Comparison of ENCODE assay signal across 19 cellular contexts in the genomic region with DNA sequence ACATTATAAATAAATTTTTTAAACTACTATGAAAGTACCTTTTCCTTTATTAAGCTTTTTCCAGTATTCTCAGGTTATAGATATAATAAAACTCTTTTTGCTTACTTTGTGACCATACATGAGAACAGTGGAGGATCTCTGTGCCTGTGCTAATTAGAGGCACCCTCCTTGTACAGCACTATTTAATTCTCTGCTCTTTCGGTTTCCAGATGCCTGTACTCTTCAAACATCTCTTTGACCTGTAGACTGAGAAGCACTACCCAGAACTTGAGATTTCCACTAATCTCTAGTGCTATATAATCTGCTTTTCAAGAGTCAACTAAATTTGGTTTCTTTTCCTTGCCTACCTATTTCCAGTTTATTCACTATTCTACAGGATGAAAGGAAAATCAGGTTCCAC.
DNase-seq lines count a peak whose midpoint lies in the region; ATAC-seq, FAIRE-seq and TF ChIP-seq lines count a peak whose summit lies in the region.
"Had no signal": no experiment of that assay in that cellular context is flagged by ENCODE, and none has a peak within 500 bp of the region (broad histone marks: within the 10 kb centered on the region; RNA-seq: fewer than 3 reads in every experiment).

No MANE protein-coding gene starts in this region.

- CTCF ChIA-PET in IMR-90 (lab: Yijun Ruan, JAX) (no interaction called here), HEK293T (lab: Yijun Ruan, JAX) (no interaction called here)

- DNase-seq in IMR-90 (no peak), thyroid gland (no peak), HEK293T (ENCODE audit: extremely low spot score) (no peak), ovary (no peak)
- DNase-seq: AML-193; Caco-2; CD4-positive, alpha-beta T cell; DMS153; DMS79; GDM1; HCEC 1CT; HFFc6 had no signal

- no peak overlapping the region; the same call in 1 of the 2 replicates for H4K5ac ChIP-seq in IMR-90 (ENCODE audit: low read depth, low read length)

- in situ Hi-C loops in IMR-90 (cut with MboI; ENCODE audit: low sequenced_read_pairs) = no loop called here

- intact Hi-C loops in IMR-90 (cut with micrococcal nuclease) = no loop called here
- intact Hi-C loops in thyroid gland (cut with DNase I) = no loop called here
- intact Hi-C loops in ovary (cut with DNase I) = no loop called here

- H2BK120ac ChIP-seq in IMR-90 (ENCODE audit: low read depth, low read length) = no peak overlapping the region

- H3K4ac ChIP-seq in IMR-90 (ENCODE audit: low read depth, low read length) = no peak overlapping the region; the same call in 1 of the 2 replicates

- H2AFZ ChIP-seq in IMR-90 (replicated peaks; ENCODE audit: low read length, poor library complexity) = no peak overlapping the region
- H2AFZ ChIP-seq: GM23338 had no signal

- peaks cover 6 to 28% of the 10 kb centered on the region in 2 experiments for H3K79me1 ChIP-seq in IMR-90 (ENCODE audit: low read depth in 1 of 2, low read length in 2 of 2)

- no peak for TF ChIP-seq CTCF in IMR-90 (conservative IDR thresholded peaks at IDR 0.05; ENCODE audit: low read depth, low read length)
- no peak for TF ChIP-seq CTCF in thyroid gland (IDR thresholded peaks at IDR 0.05)
- no peak for TF ChIP-seq CTCF in ovary (IDR thresholded peaks at IDR 0.05)

- peak; percentile 79 for ATAC-seq in GM18861 (IDR thresholded peaks at IDR 0.05; ENCODE audit: unreplicated experiment)
- ATAC-seq in IMR-90 (ENCODE audit: low read depth) = no peak
- ATAC-seq: GM23338, K562 had no signal

- no peak overlapping the region for H2AK9ac ChIP-seq in IMR-90 (replicated peaks; ENCODE audit: low read depth, low read length, poor library complexity)

- H3K14ac ChIP-seq in IMR-90 (replicated peaks; ENCODE audit: low read depth, low read length) = no peak overlapping the region

- H3K9me3 ChIP-seq in IMR-90 (ENCODE audit: control insufficient read depth, insufficient read depth, low read length) = no peaks in the 10 kb centered on the region
- no peaks in the 10 kb centered on the region for H3K9me3 ChIP-seq in thyroid gland
- H3K9me3 ChIP-seq in ovary = no peaks in the 10 kb centered on the region

- H2AK5ac ChIP-seq in IMR-90 (ENCODE audit: low read depth, low read length) = no peak overlapping the region

- FAIRE-seq in colon (lab: Jason Lieb, UNC) = peak; percentile 95
- FAIRE-seq: H54, K562 had no signal

- no peaks in the 10 kb centered on the region for H4K20me1 ChIP-seq in IMR-90 (ENCODE audit: insufficient read depth, low read length)

- H3K4me3 ChIP-seq in IMR-90 (ENCODE audit: insufficient read depth, low read depth, low read length) = no peak overlapping the region
- H3K4me3 ChIP-seq in thyroid gland (replicated peaks in 1 of 3) = no peak overlapping the region
- no peak overlapping the region for H3K4me3 ChIP-seq in ovary
- H3K4me3 ChIP-seq: GM23338, K562 had no signal

- no peak overlapping the region for H3K23ac ChIP-seq in IMR-90 (ENCODE audit: low read depth, low read length)

- H3K27ac ChIP-seq in IMR-90 (ENCODE audit: insufficient read depth, low read length) (no peak overlapping the region), thyroid gland (no peak overlapping the region), ovary (no peak overlapping the region)
- H3K27ac ChIP-seq: C4-2B, HL-60 had no signal

- no peaks in the 10 kb centered on the region for H3K36me3 ChIP-seq in IMR-90 (ENCODE audit: control insufficient read depth, insufficient read depth, low read length)
- no peaks in the 10 kb centered on the region for H3K36me3 ChIP-seq in thyroid gland
- no peaks in the 10 kb centered on the region for H3K36me3 ChIP-seq in ovary

- TF ChIP-seq EP300 in ovary (IDR thresholded peaks at IDR 0.05) = no peak

- WGBS in IMR-90 (ENCODE audit: extremely low coverage in 2 of 2, insufficient read length in 1 of 2), 2 experiments = 100% methylated on average over 1 of the region's 1 CpG; no CpG with 5 or more reads in 1 of the 2 experiments
- WGBS in thyroid gland, 2 donors = 71 to 76% methylated on average over 1 of the region's 1 CpG
- 84 to 91% (median 90%) methylated on average over 1 of the region's 1 CpG for WGBS in ovary, 3 donors

- no peak overlapping the region for H3K56ac ChIP-seq in IMR-90 (ENCODE audit: extremely low read depth, insufficient read depth, low read length)

- POLR2A ChIA-PET in IMR-90 (lab: Charles Lee; ENCODE audit: unreplicated experiment) = no interaction called here
- POLR2A ChIA-PET in HEK293T (lab: Yijun Ruan, JAX) = interaction anchor here (1.0 kb wide), 1 partner anchor 130 kb away, joined by 5 read pairs; no protein-coding TSS in a partner anchor

- H2BK20ac ChIP-seq in IMR-90 (ENCODE audit: low read depth, low read length) = no peak overlapping the region

- no peak overlapping the region for H3K9ac ChIP-seq in IMR-90 (ENCODE audit: low read depth, low read length)

- H3K27me3 ChIP-seq in IMR-90 (ENCODE audit: control insufficient read depth, insufficient read depth, low read length) = no peaks in the 10 kb centered on the region
- no peaks in the 10 kb centered on the region for H3K27me3 ChIP-seq in thyroid gland
- H3K27me3 ChIP-seq in ovary = no peaks in the 10 kb centered on the region

- no TSS peak for BruUV-seq in IMR-90 (replicated peaks; lab: Mats Ljungman, UMichigan)

- H3K9me1 ChIP-seq in IMR-90 (ENCODE audit: insufficient read depth, low read length) = no peaks in the 10 kb centered on the region; the same call in 1 of the 2 replicates

- peak overlapping the region; percentile 53; the same call in 1 of the 2 replicates for H3K4me2 ChIP-seq in IMR-90 (ENCODE audit: low read depth, low read length)
- H3K4me2 ChIP-seq: GM23338 had no signal

- H4K91ac ChIP-seq in IMR-90 (ENCODE audit: insufficient read depth, low read depth, low read length) = no peak overlapping the region

- no peak for TF ChIP-seq POLR2A in IMR-90 (IDR thresholded peaks at IDR 0.05; ENCODE audit: low read depth, low read length)
- TF ChIP-seq POLR2A in thyroid gland (IDR thresholded peaks at IDR 0.05) = no peak
- no peak for TF ChIP-seq POLR2A in ovary (IDR thresholded peaks at IDR 0.05)

- no peak overlapping the region for H4K8ac ChIP-seq in IMR-90 (ENCODE audit: low read depth in 2 of 2, low read length in 2 of 2)

- H3K18ac ChIP-seq in IMR-90 (ENCODE audit: low read depth, low read length) = no peak overlapping the region

- dilution Hi-C loops in IMR-90 (cut with HindIII; ENCODE audit: low sequenced_read_pairs, unreplicated experiment) = no loop called here

- TF ChIP-seq RAD21 in IMR-90 (IDR thresholded peaks at IDR 0.05; ENCODE audit: low read length) = no peak

- no peak overlapping the region for H2BK15ac ChIP-seq in IMR-90 (ENCODE audit: low read depth, low read length)

- no peak overlapping the region for H2BK5ac ChIP-seq in IMR-90 (ENCODE audit: low read depth, low read length, poor library complexity, severe bottlenecking)

- H3K4me1 ChIP-seq in IMR-90 (ENCODE audit: control insufficient read depth, insufficient read depth, low read length) = no peaks in the 10 kb centered on the region; the same call in 1 of the 2 replicates
- H3K4me1 ChIP-seq in thyroid gland = no peaks in the 10 kb centered on the region
- H3K4me1 ChIP-seq in ovary (ENCODE audit: insufficient read depth) = no peaks in the 10 kb centered on the region

TF ChIP-seq in IMR-90, 13 proteins besides CTCF, POLR2A, EP300 and RAD21 (continues in another document):
- TF ChIP-seq FOS (IDR thresholded peaks at IDR 0.05; ENCODE audit: low read depth, low read length) (no peak), USF2 (IDR thresholded peaks at IDR 0.05; ENCODE audit: low read depth, low read length) (no peak), MAZ (IDR thresholded peaks at IDR 0.05; ENCODE audit: borderline replicate concordance, low read depth, low read length) (no peak), RCOR1 (IDR thresholded peaks at IDR 0.05; ENCODE audit: insufficient replicate concordance, low read length) (no peak), SMC3 (IDR thresholded peaks at IDR 0.05; ENCODE audit: low read depth, low read length) (no peak), RFX5 (IDR thresholded peaks at IDR 0.05; ENCODE audit: low read depth, low read length) (no peak), CHD1 (IDR thresholded peaks at IDR 0.05; ENCODE audit: low read depth, low read length) (no peak)

TF ChIP-seq in HEK293T, 16 proteins besides CTCF, POLR2A, EP300 and RAD21:
- TF ChIP-seq SP1 (IDR thresholded peaks at IDR 0.05) = no peak
